1 cellular context compared by ENCODE assay signal in the genomic region with DNA sequence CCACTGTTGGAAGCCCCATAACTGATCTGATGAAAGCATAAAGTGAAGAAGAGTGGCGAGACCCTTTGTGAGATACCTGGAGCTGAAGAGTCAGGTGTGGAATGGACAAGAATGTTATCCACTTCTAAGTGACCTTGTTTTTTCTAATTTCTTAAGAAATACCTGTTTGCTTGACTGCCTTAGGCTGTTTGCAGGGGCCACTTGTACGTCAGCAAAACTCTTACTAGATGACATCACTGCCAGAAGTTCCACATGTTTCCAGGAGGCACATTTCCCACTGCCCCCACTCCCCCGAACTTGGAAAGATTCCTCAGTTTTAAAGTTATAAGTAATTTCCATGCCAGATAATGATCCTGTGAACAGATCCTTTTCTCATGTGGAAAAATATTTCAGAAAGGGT.
TF ChIP-seq lines count a peak whose summit lies in the region.

No MANE protein-coding gene starts in this region.

TF ChIP-seq in HepG2, 621 proteins besides CTCF, POLR2A, EP300 and RAD21 (continued from another document):
- TF ChIP-seq ZNF607 (CRISPR knock-in tag; IDR thresholded peaks at IDR 0.05; ENCODE audit: borderline replicate concordance) (0 out of 2 replicates have a peak, but pooled peaks have one; percentile 33), ZNF34 (CRISPR knock-in tag; IDR thresholded peaks at IDR 0.05; ENCODE audit: borderline replicate concordance) (0 out of 2 replicates have a peak, but pooled peaks have one; percentile 48), CCDC6 (CRISPR knock-in tag; IDR thresholded peaks at IDR 0.05) (no peak), ZC3H4 (CRISPR knock-in tag; IDR thresholded peaks at IDR 0.05; ENCODE audit: borderline replicate concordance) (no peak), ZNF850 (CRISPR knock-in tag; conservative IDR thresholded peaks at IDR 0.05) (no peak), ATF7 (IDR thresholded peaks at IDR 0.05) (peak; percentile 40; the same call in 1 of the 2 replicates), ATF7 (CRISPR knock-in tag; IDR thresholded peaks at IDR 0.05) (no peak), CBX1 (IDR thresholded peaks at IDR 0.05; ENCODE audit: low read depth) (no peak), ONECUT2 (CRISPR knock-in tag; IDR thresholded peaks at IDR 0.05) (no peak), ZNF354B (CRISPR knock-in tag; IDR thresholded peaks at IDR 0.05) (peak; percentile 84; the same call in 1 of the 2 replicates), FOXA1 (IDR thresholded peaks at IDR 0.05) (no peak), FOXA1 (CRISPR knock-in tag; IDR thresholded peaks at IDR 0.05) (no peak), THAP11 (CRISPR knock-in tag; IDR thresholded peaks at IDR 0.05) (no peak), REPIN1 (CRISPR knock-in tag; IDR thresholded peaks at IDR 0.05; ENCODE audit: borderline replicate concordance, low read depth) (no peak), HDAC1 (CRISPR knock-in tag; IDR thresholded peaks at IDR 0.05) (no peak), ATF7-NPFF (CRISPR knock-in tag; IDR thresholded peaks at IDR 0.05; ENCODE audit: low read depth) (peak; percentile 21; the same call in 1 of the 2 replicates), ZNF546 (CRISPR knock-in tag; conservative IDR thresholded peaks at IDR 0.05) (no peak), BRD4 (CRISPR knock-in tag; IDR thresholded peaks at IDR 0.05) (no peak), ARID2 (CRISPR knock-in tag; IDR thresholded peaks at IDR 0.05; ENCODE audit: borderline replicate concordance) (peak; percentile 65; the same call in 1 of the 2 replicates), FOSL2 (CRISPR knock-in tag; IDR thresholded peaks at IDR 0.05) (0 out of 2 replicates have a peak, but pooled peaks have one; percentile 4), CENPX (CRISPR knock-in tag; IDR thresholded peaks at IDR 0.05) (no peak), MAFK (conservative IDR thresholded peaks at IDR 0.05 in 1 of 2, IDR thresholded peaks at IDR 0.05 in 1 of 2; ENCODE audit: low read length in 2 of 2) (no peak)
- TF ChIP-seq, protein P1, sequence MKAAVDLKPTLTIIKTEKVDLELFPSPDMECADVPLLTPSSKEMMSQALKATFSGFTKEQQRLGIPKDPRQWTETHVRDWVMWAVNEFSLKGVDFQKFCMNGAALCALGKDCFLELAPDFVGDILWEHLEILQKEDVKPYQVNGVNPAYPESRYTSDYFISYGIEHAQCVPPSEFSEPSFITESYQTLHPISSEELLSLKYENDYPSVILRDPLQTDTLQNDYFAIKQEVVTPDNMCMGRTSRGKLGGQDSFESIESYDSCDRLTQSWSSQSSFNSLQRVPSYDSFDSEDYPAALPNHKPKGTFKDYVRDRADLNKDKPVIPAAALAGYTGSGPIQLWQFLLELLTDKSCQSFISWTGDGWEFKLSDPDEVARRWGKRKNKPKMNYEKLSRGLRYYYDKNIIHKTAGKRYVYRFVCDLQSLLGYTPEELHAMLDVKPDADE (CRISPR knock-in tag; IDR thresholded peaks at IDR 0.05): no peak
- TF ChIP-seq, protein P2, sequence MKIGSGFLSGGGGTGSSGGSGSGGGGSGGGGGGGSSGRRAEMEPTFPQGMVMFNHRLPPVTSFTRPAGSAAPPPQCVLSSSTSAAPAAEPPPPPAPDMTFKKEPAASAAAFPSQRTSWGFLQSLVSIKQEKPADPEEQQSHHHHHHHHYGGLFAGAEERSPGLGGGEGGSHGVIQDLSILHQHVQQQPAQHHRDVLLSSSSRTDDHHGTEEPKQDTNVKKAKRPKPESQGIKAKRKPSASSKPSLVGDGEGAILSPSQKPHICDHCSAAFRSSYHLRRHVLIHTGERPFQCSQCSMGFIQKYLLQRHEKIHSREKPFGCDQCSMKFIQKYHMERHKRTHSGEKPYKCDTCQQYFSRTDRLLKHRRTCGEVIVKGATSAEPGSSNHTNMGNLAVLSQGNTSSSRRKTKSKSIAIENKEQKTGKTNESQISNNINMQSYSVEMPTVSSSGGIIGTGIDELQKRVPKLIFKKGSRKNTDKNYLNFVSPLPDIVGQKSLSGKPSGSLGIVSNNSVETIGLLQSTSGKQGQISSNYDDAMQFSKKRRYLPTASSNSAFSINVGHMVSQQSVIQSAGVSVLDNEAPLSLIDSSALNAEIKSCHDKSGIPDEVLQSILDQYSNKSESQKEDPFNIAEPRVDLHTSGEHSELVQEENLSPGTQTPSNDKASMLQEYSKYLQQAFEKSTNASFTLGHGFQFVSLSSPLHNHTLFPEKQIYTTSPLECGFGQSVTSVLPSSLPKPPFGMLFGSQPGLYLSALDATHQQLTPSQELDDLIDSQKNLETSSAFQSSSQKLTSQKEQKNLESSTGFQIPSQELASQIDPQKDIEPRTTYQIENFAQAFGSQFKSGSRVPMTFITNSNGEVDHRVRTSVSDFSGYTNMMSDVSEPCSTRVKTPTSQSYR (CRISPR knock-in tag; IDR thresholded peaks at IDR 0.05; ENCODE audit: borderline replicate concordance): no peak
- TF ChIP-seq, protein P3, sequence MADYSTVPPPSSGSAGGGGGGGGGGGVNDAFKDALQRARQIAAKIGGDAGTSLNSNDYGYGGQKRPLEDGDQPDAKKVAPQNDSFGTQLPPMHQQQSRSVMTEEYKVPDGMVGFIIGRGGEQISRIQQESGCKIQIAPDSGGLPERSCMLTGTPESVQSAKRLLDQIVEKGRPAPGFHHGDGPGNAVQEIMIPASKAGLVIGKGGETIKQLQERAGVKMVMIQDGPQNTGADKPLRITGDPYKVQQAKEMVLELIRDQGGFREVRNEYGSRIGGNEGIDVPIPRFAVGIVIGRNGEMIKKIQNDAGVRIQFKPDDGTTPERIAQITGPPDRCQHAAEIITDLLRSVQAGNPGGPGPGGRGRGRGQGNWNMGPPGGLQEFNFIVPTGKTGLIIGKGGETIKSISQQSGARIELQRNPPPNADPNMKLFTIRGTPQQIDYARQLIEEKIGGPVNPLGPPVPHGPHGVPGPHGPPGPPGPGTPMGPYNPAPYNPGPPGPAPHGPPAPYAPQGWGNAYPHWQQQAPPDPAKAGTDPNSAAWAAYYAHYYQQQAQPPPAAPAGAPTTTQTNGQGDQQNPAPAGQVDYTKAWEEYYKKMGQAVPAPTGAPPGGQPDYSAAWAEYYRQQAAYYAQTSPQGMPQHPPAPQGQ (CRISPR knock-in tag; IDR thresholded peaks at IDR 0.05; ENCODE audit: borderline replicate concordance): no peak
- TF ChIP-seq, protein P4, sequence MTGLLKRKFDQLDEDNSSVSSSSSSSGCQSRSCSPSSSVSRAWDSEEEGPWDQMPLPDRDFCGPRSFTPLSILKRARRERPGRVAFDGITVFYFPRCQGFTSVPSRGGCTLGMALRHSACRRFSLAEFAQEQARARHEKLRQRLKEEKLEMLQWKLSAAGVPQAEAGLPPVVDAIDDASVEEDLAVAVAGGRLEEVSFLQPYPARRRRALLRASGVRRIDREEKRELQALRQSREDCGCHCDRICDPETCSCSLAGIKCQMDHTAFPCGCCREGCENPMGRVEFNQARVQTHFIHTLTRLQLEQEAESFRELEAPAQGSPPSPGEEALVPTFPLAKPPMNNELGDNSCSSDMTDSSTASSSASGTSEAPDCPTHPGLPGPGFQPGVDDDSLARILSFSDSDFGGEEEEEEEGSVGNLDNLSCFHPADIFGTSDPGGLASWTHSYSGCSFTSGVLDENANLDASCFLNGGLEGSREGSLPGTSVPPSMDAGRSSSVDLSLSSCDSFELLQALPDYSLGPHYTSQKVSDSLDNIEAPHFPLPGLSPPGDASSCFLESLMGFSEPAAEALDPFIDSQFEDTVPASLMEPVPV (CRISPR knock-in tag; IDR thresholded peaks at IDR 0.05): no peak
